ENCODE assay signal across 26 cellular contexts in the genomic region with DNA sequence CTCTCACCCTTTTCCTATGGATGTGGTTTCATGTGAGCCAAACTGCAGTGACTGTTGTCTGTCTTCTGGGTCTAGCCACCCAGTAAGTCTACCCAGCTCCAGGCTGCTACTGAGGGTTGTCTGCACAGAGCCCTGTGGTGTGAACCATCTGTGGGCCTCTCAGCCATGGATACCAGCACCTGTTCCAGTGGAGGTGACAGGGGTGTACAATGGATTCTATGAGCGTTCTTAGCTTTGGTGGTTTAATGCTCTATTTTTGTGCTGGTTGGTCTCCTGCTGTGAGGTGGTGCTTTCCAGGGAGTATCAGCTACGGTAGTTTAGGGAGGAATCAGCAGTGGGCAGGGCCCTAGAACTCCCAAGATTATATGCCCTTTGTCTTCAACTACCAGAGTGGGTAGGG.
"Had no signal": no experiment of that assay in that cellular context is flagged by ENCODE, and none has a peak within 500 bp of the region (broad histone marks: within the 10 kb centered on the region; RNA-seq: fewer than 3 reads in every experiment).

No MANE protein-coding gene starts in this region.

- H3K4me3 ChIP-seq: ascending aorta, coronary artery, dorsolateral prefrontal cortex, esophagus muscularis mucosa, gastrocnemius medialis, heart left ventricle had no signal

- H3K9me3 ChIP-seq: ascending aorta, esophagus muscularis mucosa, gastrocnemius medialis had no signal

- ATAC-seq: activated CD4-positive, alpha-beta T cell treated with anti-CD3 and anti-CD28 coated beads for 36 hours; activated CD8-positive, alpha-beta memory T cell treated with anti-CD3 and anti-CD28 coated beads, Interleukin-2, amount 10 ng/mL, durations not matched to agents 7 days and 5 days; activated CD8-positive, alpha-beta T cell treated with anti-CD3 and anti-CD28 coated beads, Interleukin-2, amount 10 ng/mL, durations not matched to agents 7 days and 5 days; activated naive CD4-positive, alpha-beta T cell treated with anti-CD3 and anti-CD28 coated beads, Interleukin-2, amount 50 U/mL, for 72 hours; activated T-cell treated with anti-CD3 and anti-CD28 coated beads, Interleukin-2, amount 50 U/mL, for 72 hours; foreskin keratinocyte; gastrocnemius medialis; heart left ventricle had no signal

- H3K27me3 ChIP-seq: ascending aorta, dorsolateral prefrontal cortex, esophagus muscularis mucosa, gastrocnemius medialis, heart left ventricle had no signal

- H3K36me3 ChIP-seq: ascending aorta, esophagus muscularis mucosa, gastrocnemius medialis, heart left ventricle had no signal

- H3K27ac ChIP-seq: ascending aorta, coronary artery, esophagus muscularis mucosa, foreskin keratinocyte, gastrocnemius medialis, heart left ventricle had no signal

- DNase-seq: activated CD4-positive, alpha-beta memory T cell treated with anti-CD3 and anti-CD28 coated beads for 36 hours; activated CD4-positive, alpha-beta T cell treated with anti-CD3 and anti-CD28 coated beads for 36 hours; activated CD4-positive, alpha-beta T cell treated with anti-CD3 and anti-CD28 coated beads, Interleukin-2, amount 10 ng/mL, durations not matched to agents 24 days and 14 days; activated CD4-positive, CD25-positive, alpha-beta regulatory T cell; activated CD4-positive, CD25-positive, alpha-beta regulatory T cell treated with anti-CD3 and anti-CD28 coated beads, Interleukin-2, amount 50 U/mL, for 72 hours; activated CD8-positive, alpha-beta memory T cell treated with anti-CD3 and anti-CD28 coated beads, Interleukin-2, amount 10 ng/mL, durations not matched to agents 7 days and 5 days; activated CD8-positive, alpha-beta memory T cell treated with anti-CD3 and anti-CD28 coated beads, Interleukin-2, amount 50 U/mL, for 4 hours; activated CD8-positive, alpha-beta T cell treated with anti-CD3 and anti-CD28 coated beads, Interleukin-2, amount 10 ng/mL, durations not matched to agents 7 days and 5 days; activated gamma-delta T cell; activated naive CD4-positive, alpha-beta T cell; activated naive CD4-positive, alpha-beta T cell treated with anti-CD3 and anti-CD28 coated beads, Interleukin-2, amount 10 ng/mL, durations not matched to agents 7 days and 5 days; activated naive CD8-positive, alpha-beta T cell treated with anti-CD3 and anti-CD28 coated beads, Interleukin-2, amount 10 ng/mL, durations not matched to agents 7 days and 5 days; activated T-cell treated with anti-CD3 and anti-CD28 coated beads, Interleukin-2, amount 50 U/mL, for 1 hour; activated T-cell treated with anti-CD3 and anti-CD28 coated beads, Interleukin-2, amount 50 U/mL, for 72 hours; effector memory CD4-positive, alpha-beta T cell; erythroblast; foreskin keratinocyte; gastrocnemius medialis; glutamatergic neuron; heart left ventricle; T-helper 2 cell had no signal

- H3K4me1 ChIP-seq: ascending aorta, esophagus muscularis mucosa, foreskin keratinocyte, gastrocnemius medialis, heart left ventricle had no signal
